24 cellular contexts compared by ENCODE assay signal in the genomic region with DNA sequence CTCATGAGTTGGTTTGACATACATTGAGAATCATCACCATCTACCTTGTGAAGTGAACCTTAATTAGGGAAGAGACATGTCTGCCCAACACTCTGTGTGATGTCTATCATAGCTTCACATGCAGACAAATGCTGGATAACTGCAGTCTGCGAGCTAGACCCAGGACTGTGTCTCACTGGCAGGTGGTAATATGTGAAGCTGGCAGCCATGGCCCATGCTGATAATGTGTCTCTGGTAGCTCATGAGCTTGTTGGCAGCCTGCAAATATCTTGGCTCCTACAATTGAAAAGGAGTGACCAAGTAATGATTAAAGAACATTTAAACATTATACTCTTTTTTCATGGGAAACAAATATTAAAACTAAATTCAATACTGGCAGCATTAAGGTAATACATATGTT.
A peak's percentile ranks its signal among the peaks of the same experiment; 100 is the strongest.
DNase-seq lines count a peak whose midpoint lies in the region; ATAC-seq, FAIRE-seq and TF ChIP-seq lines count a peak whose summit lies in the region.
"Had no signal": no experiment of that assay in that cellular context is flagged by ENCODE, and none has a peak within 500 bp of the region (broad histone marks: within the 10 kb centered on the region; RNA-seq: fewer than 3 reads in every experiment).

No MANE protein-coding gene starts in this region.

- no peak overlapping the region for H2AFZ ChIP-seq in GM23248

- in situ Hi-C loops in GM23248 (cut with MboI), result no loop called here

- H4K20me1 ChIP-seq in GM23248 (ENCODE audit: insufficient read depth), result no peaks in the 10 kb centered on the region
- H4K20me1 ChIP-seq: BLaER1 treated with 17β-estradiol and CSF1 and Interleukin-3, amounts not matched to agents 10 nM and 100 nM had no signal

- intact Hi-C loops in Right ventricle myocardium superior (cut with DNase I), result no loop called here
- intact Hi-C loops in left ventricle myocardium inferior (cut with micrococcal nuclease), result no loop called here

- no peak overlapping the region for H3K27ac ChIP-seq in left ventricle myocardium inferior (replicated peaks)
- no peak overlapping the region for H3K27ac ChIP-seq in GM23248
- H3K27ac ChIP-seq: A549; BLaER1 treated with 17β-estradiol and CSF1 and Interleukin-3, amounts not matched to agents 10 nM and 100 nM had no signal

- peak; percentile 45 for DNase-seq in Right ventricle myocardium superior
- DNase-seq in left ventricle myocardium inferior, result no peak
- DNase-seq in GM12891 (ENCODE audit: insufficient read length, low spot score), result no peak
- DNase-seq in NCI-H2227 treated with DMSO at 0.1 percent for 48 hours (lab: John Stamatoyannopoulos, UW), result peak; percentile 56
- no peak for DNase-seq in central memory CD4-positive, alpha-beta T cell
- DNase-seq in GM23248, result no peak
- DNase-seq: 8988T; ACHN; AML-193; BE2C; CD4-positive, alpha-beta T cell; CD8-positive, alpha-beta memory T cell; DMS 273 treated with DMSO at 0.1 percent for 48 hours; DMS79; EL; GDM1; H7; HCEC 1CT had no signal

- no peaks in the 10 kb centered on the region for H3K79me2 ChIP-seq in GM23248 (ENCODE audit: insufficient read depth)

- H3K27me3 ChIP-seq in left ventricle myocardium inferior (ENCODE audit: low read depth) (no peaks in the 10 kb centered on the region), GM23248 (replicated peaks; ENCODE audit: insufficient read depth) (no peaks in the 10 kb centered on the region)
- H3K27me3 ChIP-seq: BE2C; BLaER1 treated with 17β-estradiol and CSF1 and Interleukin-3, amounts not matched to agents 10 nM and 100 nM had no signal

- ATAC-seq in Right ventricle myocardium superior (ENCODE audit: poor library complexity), result no peak
- ATAC-seq: A549, GM12878 had no signal

- H3K9me3 ChIP-seq in left ventricle myocardium inferior (replicated peaks), result no peaks in the 10 kb centered on the region
- H3K9me3 ChIP-seq in GM23248 (ENCODE audit: low read depth), result no peaks in the 10 kb centered on the region
- H3K9me3 ChIP-seq: A549; BE2C; BLaER1 treated with 17β-estradiol and CSF1 and Interleukin-3, amounts not matched to agents 10 nM and 100 nM had no signal

- FAIRE-seq in GM12891 (lab: Jason Lieb, UNC), result peak; percentile 48
- FAIRE-seq: A549, D721Med, GM12878, GM18507, H1 had no signal

- no peaks in the 10 kb centered on the region for H3F3A ChIP-seq in GM23248 (ENCODE audit: insufficient read depth)

- 73 to 78% methylated on average over 1 of the region's 1 CpG for WGBS in GM23248 (ENCODE audit: low coverage in 1 of 2, low lambda C conversion rate in 2 of 2, missing lambda C conversion rate in 2 of 2), 2 experiments

- H3K9me2 ChIP-seq in GM23248 (ENCODE audit: insufficient read depth), result no peaks in the 10 kb centered on the region

- TF ChIP-seq POLR2A in GM12891 (IDR thresholded peaks at IDR 0.05; ENCODE audit: low read depth, low read length), result no peak

- H3K4me1 ChIP-seq in left ventricle myocardium inferior, result no peaks in the 10 kb centered on the region
- no peaks in the 10 kb centered on the region for H3K4me1 ChIP-seq in GM23248 (ENCODE audit: insufficient read depth)
- H3K4me1 ChIP-seq: A549 had no signal

- H3K4me2 ChIP-seq in GM23248 (ENCODE audit: unreplicated experiment), result no peak overlapping the region
- H3K4me2 ChIP-seq: A549 had no signal

- H3K9ac ChIP-seq in GM23248, result no peak overlapping the region
- H3K9ac ChIP-seq: BLaER1 treated with 17β-estradiol and CSF1 and Interleukin-3, amounts not matched to agents 10 nM and 100 nM had no signal

- H3K36me3 ChIP-seq in left ventricle myocardium inferior (no peaks in the 10 kb centered on the region), GM23248 (ENCODE audit: low read depth) (no peaks in the 10 kb centered on the region)
- H3K36me3 ChIP-seq: BE2C had no signal

- TF ChIP-seq CTCF in left ventricle myocardium inferior (IDR thresholded peaks at IDR 0.05; ENCODE audit: borderline replicate concordance), result no peak

- no peak overlapping the region for H3K4me3 ChIP-seq in left ventricle myocardium inferior
- H3K4me3 ChIP-seq in GM23248, result no peak overlapping the region
- H3K4me3 ChIP-seq: A549; BLaER1 treated with 17β-estradiol and CSF1 and Interleukin-3, amounts not matched to agents 10 nM and 100 nM; GM12878 had no signal

TF ChIP-seq in GM12891, 5 proteins besides CTCF, POLR2A, EP300 and RAD21:
- TF ChIP-seq POU2F2 (IDR thresholded peaks at IDR 0.05; ENCODE audit: low read depth, low read length), result no peak
- no peak for TF ChIP-seq SPI1 (IDR thresholded peaks at IDR 0.05; ENCODE audit: low read depth, low read length)
- no peak for TF ChIP-seq POLR2AphosphoS5 (IDR thresholded peaks at IDR 0.05; ENCODE audit: low read depth, low read length)
- TF ChIP-seq PAX5 (IDR thresholded peaks at IDR 0.05; ENCODE audit: insufficient read depth, low read length, severe bottlenecking), result no peak
- TF ChIP-seq TAF1 (IDR thresholded peaks at IDR 0.05; ENCODE audit: low read depth, low read length), result no peak
TF ChIP-seq in GM12891: peak in this region for 0.

Comparison
In these comparisons a context has a peak if more than half of its experiments do, and no peak if none do; other contexts are left out.
1. DNase-seq: peak in Right ventricle myocardium superior (single experiment) and NCI-H2227 treated with DMSO at 0.1 percent for 48 hours (single experiment); none in left ventricle myocardium inferior (single experiment), GM12891 (single experiment), central memory CD4-positive, alpha-beta T cell (single experiment) and GM23248 (single experiment).